ENCODE assay signal across 18 cellular contexts in genomic region chr15:62519900-62520299, GRCh38.
DNase-seq lines count a peak whose midpoint lies in the region; ATAC-seq lines count a peak whose summit lies in the region.
"Had no signal": no experiment of that assay in that cellular context is flagged by ENCODE, and none has a peak within 500 bp of the region (broad histone marks: within the 10 kb centered on the region; RNA-seq: fewer than 3 reads in every experiment).

No MANE protein-coding gene starts in this region.

- peak; percentile 59 for ATAC-seq in stimulated activated naive CD8-positive, alpha-beta T cell treated with anti-CD3 and anti-CD28 coated beads, Interleukin-15, Interleukin-2, amounts not matched to agents 100 U/mL and 50 U/mL, for 24 hours
- ATAC-seq in stimulated activated naive CD8-positive, alpha-beta T cell treated with anti-CD3 and anti-CD28 coated beads, Interleukin-15, amount 100 ng/mL, for 72 hours = no peak
- ATAC-seq in effector memory CD8-positive, alpha-beta T cell (replicated peaks) = no peak
- ATAC-seq: HCT116, PC-3 had no signal

- no peaks in the 10 kb centered on the region for H3K9me3 Mint-ChIP-seq in activated CD4-positive, alpha-beta T cell treated with anti-CD3 and anti-CD28 coated beads, Interleukin-2, amount 10 ng/mL, durations not matched to agents 7 days and 5 days
- H3K9me3 Mint-ChIP-seq in activated naive CD4-positive, alpha-beta T cell treated with anti-CD3 and anti-CD28 coated beads for 36 hours = no peaks in the 10 kb centered on the region
- H3K9me3 Mint-ChIP-seq in stimulated activated naive CD8-positive, alpha-beta T cell treated with anti-CD3 and anti-CD28 coated beads, Interleukin-15, amount 100 ng/mL, for 72 hours = no peaks in the 10 kb centered on the region
- H3K9me3 Mint-ChIP-seq in effector memory CD8-positive, alpha-beta T cell = no peaks in the 10 kb centered on the region

- intact Hi-C loops in activated naive CD4-positive, alpha-beta T cell treated with anti-CD3 and anti-CD28 coated beads for 36 hours (cut with micrococcal nuclease) = no loop called here

- H3K36me3 Mint-ChIP-seq in activated CD4-positive, alpha-beta T cell treated with anti-CD3 and anti-CD28 coated beads, Interleukin-2, amount 10 ng/mL, durations not matched to agents 7 days and 5 days (ENCODE audit: low read depth) = no peaks in the 10 kb centered on the region
- no peaks in the 10 kb centered on the region for H3K36me3 Mint-ChIP-seq in activated naive CD4-positive, alpha-beta T cell treated with anti-CD3 and anti-CD28 coated beads for 36 hours (ENCODE audit: low read depth)
- no peaks in the 10 kb centered on the region for H3K36me3 Mint-ChIP-seq in effector memory CD8-positive, alpha-beta T cell (ENCODE audit: insufficient read depth)
- H3K36me3 Mint-ChIP-seq: CD4-positive, CD25-positive, alpha-beta regulatory T cell had no signal

- DNase-seq in activated CD4-positive, alpha-beta T cell treated with anti-CD3 and anti-CD28 coated beads for 48 hours = peak; percentile 35
- DNase-seq in activated CD4-positive, alpha-beta T cell treated with anti-CD3 and anti-CD28 coated beads, Interleukin-2, amount 10 ng/mL, durations not matched to agents 7 days and 5 days = no peak
- peak; percentile 7 for DNase-seq in activated naive CD4-positive, alpha-beta T cell treated with anti-CD3 and anti-CD28 coated beads for 36 hours
- no peak for DNase-seq in activated naive CD4-positive, alpha-beta T cell treated with anti-CD3 and anti-CD28 coated beads, Interleukin-2, amount 50 U/mL, for 16 hours
- DNase-seq in stimulated activated naive CD8-positive, alpha-beta T cell treated with anti-CD3 and anti-CD28 coated beads, Interleukin-15, Interleukin-2, amounts not matched to agents 100 U/mL and 50 U/mL, for 24 hours = peak; percentile 3
- no peak for DNase-seq in stimulated activated naive CD8-positive, alpha-beta T cell treated with anti-CD3 and anti-CD28 coated beads, Interleukin-15, amount 100 ng/mL, for 72 hours
- no peak for DNase-seq in effector memory CD8-positive, alpha-beta T cell
- DNase-seq in NCI-H510A treated with DMSO at 0.1 percent for 48 hours (lab: John Stamatoyannopoulos, UW) = no peak
- DNase-seq: CD4-positive, CD25-positive, alpha-beta regulatory T cell; IMR-90; KG1; MG63; NCI-H2029; NCI-H446; NCI-H526; NK-92 treated with Interleukin-12 subunit alpha and Interleukin-12 subunit beta, amount 100 ng/mL, for 24 hours; PC-3 had no signal

- no peak overlapping the region for H3K4me3 Mint-ChIP-seq in activated CD4-positive, alpha-beta T cell treated with anti-CD3 and anti-CD28 coated beads, Interleukin-2, amount 10 ng/mL, durations not matched to agents 7 days and 5 days
- no peak overlapping the region for H3K4me3 Mint-ChIP-seq in activated naive CD4-positive, alpha-beta T cell treated with anti-CD3 and anti-CD28 coated beads for 36 hours
- H3K4me3 Mint-ChIP-seq in stimulated activated naive CD8-positive, alpha-beta T cell treated with anti-CD3 and anti-CD28 coated beads, Interleukin-15, amount 100 ng/mL, for 72 hours = no peak overlapping the region
- no peak overlapping the region for H3K4me3 Mint-ChIP-seq in effector memory CD8-positive, alpha-beta T cell
- H3K4me3 Mint-ChIP-seq: CD4-positive, CD25-positive, alpha-beta regulatory T cell had no signal

- CTCF ChIA-PET in activated CD4-positive, alpha-beta T cell treated with anti-CD3 and anti-CD28 coated beads, Interleukin-2, amount 10 ng/mL, durations not matched to agents 7 days and 5 days (lab: Charles Lee) = no interaction called here
- CTCF ChIA-PET in activated naive CD4-positive, alpha-beta T cell treated with anti-CD3 and anti-CD28 coated beads for 36 hours (lab: Charles Lee) = no interaction called here

- peaks cover 21% of the 10 kb centered on the region for H3K27me3 Mint-ChIP-seq in activated CD4-positive, alpha-beta T cell treated with anti-CD3 and anti-CD28 coated beads, Interleukin-2, amount 10 ng/mL, durations not matched to agents 7 days and 5 days
- peaks cover 25% of the 10 kb centered on the region for H3K27me3 Mint-ChIP-seq in activated naive CD4-positive, alpha-beta T cell treated with anti-CD3 and anti-CD28 coated beads for 36 hours (ENCODE audit: low read depth)
- peaks cover 39% of the 10 kb centered on the region for H3K27me3 Mint-ChIP-seq in stimulated activated naive CD8-positive, alpha-beta T cell treated with anti-CD3 and anti-CD28 coated beads, Interleukin-15, amount 100 ng/mL, for 72 hours
- peaks cover 56 to 78% of the 10 kb centered on the region in 2 donors for H3K27me3 Mint-ChIP-seq in effector memory CD8-positive, alpha-beta T cell

- H3K27ac Mint-ChIP-seq in activated CD4-positive, alpha-beta T cell treated with anti-CD3 and anti-CD28 coated beads, Interleukin-2, amount 10 ng/mL, durations not matched to agents 7 days and 5 days = no peak overlapping the region
- no peak overlapping the region for H3K27ac Mint-ChIP-seq in activated naive CD4-positive, alpha-beta T cell treated with anti-CD3 and anti-CD28 coated beads for 36 hours
- H3K27ac Mint-ChIP-seq in stimulated activated naive CD8-positive, alpha-beta T cell treated with anti-CD3 and anti-CD28 coated beads, Interleukin-15, amount 100 ng/mL, for 72 hours = no peak overlapping the region
- no peak overlapping the region for H3K27ac Mint-ChIP-seq in effector memory CD8-positive, alpha-beta T cell
- H3K27ac Mint-ChIP-seq: CD4-positive, CD25-positive, alpha-beta regulatory T cell had no signal

- POLR2A ChIA-PET in activated CD4-positive, alpha-beta T cell treated with anti-CD3 and anti-CD28 coated beads, Interleukin-2, amount 10 ng/mL, durations not matched to agents 7 days and 5 days (lab: Charles Lee) = no interaction called here

- H3K4me1 Mint-ChIP-seq in activated CD4-positive, alpha-beta T cell treated with anti-CD3 and anti-CD28 coated beads, Interleukin-2, amount 10 ng/mL, durations not matched to agents 7 days and 5 days = no peaks in the 10 kb centered on the region
- no peaks in the 10 kb centered on the region for H3K4me1 Mint-ChIP-seq in activated naive CD4-positive, alpha-beta T cell treated with anti-CD3 and anti-CD28 coated beads for 36 hours (ENCODE audit: low read depth)
- H3K4me1 Mint-ChIP-seq in stimulated activated naive CD8-positive, alpha-beta T cell treated with anti-CD3 and anti-CD28 coated beads, Interleukin-15, amount 100 ng/mL, for 72 hours = peaks cover 11% of the 10 kb centered on the region
- H3K4me1 Mint-ChIP-seq in effector memory CD8-positive, alpha-beta T cell (ENCODE audit: low read depth in 2 of 2) = no peaks in the 10 kb centered on the region
- H3K4me1 Mint-ChIP-seq: CD4-positive, CD25-positive, alpha-beta regulatory T cell had no signal

Comparison
In these comparisons a context has a peak if more than half of its experiments do, and no peak if none do; other contexts are left out.
1. DNase-seq: peak in activated CD4-positive, alpha-beta T cell treated with anti-CD3 and anti-CD28 coated beads for 48 hours (single experiment), activated naive CD4-positive, alpha-beta T cell treated with anti-CD3 and anti-CD28 coated beads for 36 hours (single experiment) and stimulated activated naive CD8-positive, alpha-beta T cell treated with anti-CD3 and anti-CD28 coated beads, Interleukin-15, Interleukin-2, amounts not matched to agents 100 U/mL and 50 U/mL, for 24 hours (single experiment); none in activated CD4-positive, alpha-beta T cell treated with anti-CD3 and anti-CD28 coated beads, Interleukin-2, amount 10 ng/mL, durations not matched to agents 7 days and 5 days (single experiment), activated naive CD4-positive, alpha-beta T cell treated with anti-CD3 and anti-CD28 coated beads, Interleukin-2, amount 50 U/mL, for 16 hours (single experiment), stimulated activated naive CD8-positive, alpha-beta T cell treated with anti-CD3 and anti-CD28 coated beads, Interleukin-15, amount 100 ng/mL, for 72 hours (0 of 2), effector memory CD8-positive, alpha-beta T cell (0 of 3) and NCI-H510A treated with DMSO at 0.1 percent for 48 hours (single experiment).